ENCODE assay signal across 23 cellular contexts in the genomic region with DNA sequence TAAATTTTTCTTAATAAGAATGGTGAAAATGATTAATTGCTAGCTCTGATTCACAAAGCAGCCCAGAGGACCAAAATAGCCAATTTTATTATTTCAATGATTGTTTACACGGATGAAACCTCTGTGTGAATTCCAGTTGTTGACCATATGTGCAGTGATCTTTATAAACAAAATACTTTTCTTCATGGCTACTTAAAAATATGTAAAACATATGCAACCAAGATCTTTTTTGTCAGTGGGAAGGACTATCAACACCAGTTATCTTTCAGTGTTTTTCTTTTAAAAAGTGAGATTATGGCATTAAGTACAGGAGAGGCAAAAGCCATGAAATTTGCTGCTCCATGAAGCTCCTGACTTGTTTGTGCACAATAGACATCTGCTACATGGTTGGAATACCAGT.
"Had no signal": no experiment of that assay in that cellular context is flagged by ENCODE, and none has a peak within 500 bp of the region (broad histone marks: within the 10 kb centered on the region; RNA-seq: fewer than 3 reads in every experiment).

No MANE protein-coding gene starts in this region.

- H2AFZ ChIP-seq: parathyroid adenoma had no signal

- H3K4me3 ChIP-seq: esophagus muscularis mucosa, lung, psoas muscle, right lobe of liver, testis, transverse colon had no signal

- H3K27ac Mint-ChIP-seq: naive thymus-derived CD4-positive, alpha-beta T cell; nephron progenitor cell; stimulated activated naive B cell treated with anti-CD40 and anti-IgM and Interleukin-4, amounts not matched to agents 10 μg/mL and 1 μg/mL and 100 μg/mL, for 72 hours; stimulated activated naive CD8-positive, alpha-beta T cell treated with anti-CD3 and anti-CD28 coated beads, Interleukin-15, amount 100 ng/mL, for 72 hours had no signal

- H3K9ac ChIP-seq: parathyroid adenoma had no signal

- H3K27me3 Mint-ChIP-seq: naive thymus-derived CD4-positive, alpha-beta T cell; stimulated activated naive B cell treated with anti-CD40 and anti-IgM and Interleukin-4, amounts not matched to agents 10 μg/mL and 1 μg/mL and 100 μg/mL, for 72 hours; stimulated activated naive CD8-positive, alpha-beta T cell treated with anti-CD3 and anti-CD28 coated beads, Interleukin-15, amount 100 ng/mL, for 72 hours had no signal

- H3K9me3 ChIP-seq: esophagus muscularis mucosa, psoas muscle, right lobe of liver, testis, transverse colon had no signal

- H3K27me3 ChIP-seq: esophagus muscularis mucosa, right lobe of liver, testis, transverse colon had no signal

- H3K4me1 Mint-ChIP-seq: naive thymus-derived CD4-positive, alpha-beta T cell; nephron progenitor cell; stimulated activated naive B cell treated with anti-CD40 and anti-IgM and Interleukin-4, amounts not matched to agents 10 μg/mL and 1 μg/mL and 100 μg/mL, for 72 hours; stimulated activated naive CD8-positive, alpha-beta T cell treated with anti-CD3 and anti-CD28 coated beads, Interleukin-15, amount 100 ng/mL, for 72 hours had no signal

- H3K4me1 ChIP-seq: esophagus muscularis mucosa, parathyroid adenoma, psoas muscle, right lobe of liver, testis, transverse colon had no signal

- H3K27ac ChIP-seq: epithelial cell of prostate, esophagus muscularis mucosa, parathyroid adenoma, psoas muscle, right lobe of liver, testis, transverse colon had no signal

- H3K79me2 ChIP-seq: parathyroid adenoma had no signal

- H3K9me3 Mint-ChIP-seq: nephron progenitor cell had no signal

- H3K4me3 Mint-ChIP-seq: naive thymus-derived CD4-positive, alpha-beta T cell; nephron progenitor cell; stimulated activated naive B cell treated with anti-CD40 and anti-IgM and Interleukin-4, amounts not matched to agents 10 μg/mL and 1 μg/mL and 100 μg/mL, for 72 hours; stimulated activated naive CD8-positive, alpha-beta T cell treated with anti-CD3 and anti-CD28 coated beads, Interleukin-15, amount 100 ng/mL, for 72 hours had no signal

- DNase-seq: effector memory CD4-positive, alpha-beta T cell; foreskin melanocyte; head of caudate nucleus; hippocampal formation; left colon; left ventricle myocardium superior; mesenchymal stem cell; midbrain; naive thymus-derived CD4-positive, alpha-beta T cell; nephron progenitor cell; psoas muscle; retina; right lobe of liver; stimulated activated CD4-positive, alpha-beta T cell treated with anti-CD3 and anti-CD28 coated beads, Interleukin-2, amount 100 ng/mL, for 24 hours; stimulated activated CD4-positive, alpha-beta T cell treated with anti-CD3 and anti-CD28 coated beads, Interleukin-4, amount 100 ng/mL, for 4 hours; stimulated activated naive B cell treated with anti-CD40 and anti-IgM and Interleukin-4, amounts not matched to agents 10 μg/mL and 1 μg/mL and 100 μg/mL, for 72 hours; stimulated activated naive CD8-positive, alpha-beta T cell treated with anti-CD3 and anti-CD28 coated beads, Interleukin-15, amount 100 ng/mL, for 72 hours; testis; transverse colon had no signal

- H3K36me3 Mint-ChIP-seq: naive thymus-derived CD4-positive, alpha-beta T cell; stimulated activated naive B cell treated with anti-CD40 and anti-IgM and Interleukin-4, amounts not matched to agents 10 μg/mL and 1 μg/mL and 100 μg/mL, for 72 hours had no signal

- H3K36me3 ChIP-seq: esophagus muscularis mucosa, right lobe of liver, transverse colon had no signal
